In genomic region chr3:46935168-46935858, GRCh38 we compare ENCODE assay signal across 8 cellular contexts. TPM values are rescaled to one million over a fixed set of nuclear protein-coding genes. Genes with fewer than 3 reads are reported as not detected.
A peak's percentile ranks its signal among the peaks of the same experiment; 100 is the strongest.
DNase-seq lines count a peak whose midpoint lies in the region; ATAC-seq, FAIRE-seq and TF ChIP-seq lines count a peak whose summit lies in the region.

No MANE protein-coding gene starts in this region.

- POLR2A ChIA-PET in H1 (lab: Charles Lee; ENCODE audit: partially characterized antibody) = interaction anchor here (0.8 to 1.6 kb wide), 5 partner anchors 9 to 229 kb away, joined by 3 to 4 read pairs (median 4); partner anchors contain the start of genes NBEAL2 and SETD2

- peak; percentile 87 for DNase-seq in GM04504 (ENCODE audit: low read depth)
- peak in 1 of 2 experiments; percentile 64 for DNase-seq in H1 (ENCODE audit: low read depth in 1 of 2, low spot score in 2 of 2)
- DNase-seq in memory B cell (ENCODE audit: low spot score in 2 of 2) = no peak
- DNase-seq in urothelium cell line (ENCODE audit: low spot score) = peak; percentile 97
- DNase-seq in stimulated activated CD4-positive, alpha-beta T cell treated with anti-CD3 and anti-CD28 coated beads, Interleukin-1b, Interleukin-23, amount 100 ng/mL, for 48 hours = no peak

- no peak overlapping the region for H3K14ac ChIP-seq in H1 (ENCODE audit: insufficient read length)

- H3K4me1 Mint-ChIP-seq in memory B cell = peaks cover 63% of the 10 kb centered on the region

- TF ChIP-seq EP300 in H1 (IDR thresholded peaks at IDR 0.05; ENCODE audit: borderline replicate concordance in 1 of 2, low read depth in 2 of 2, low read length in 2 of 2) = no peak

- peaks cover 71% of the 10 kb centered on the region for H3K36me3 ChIP-seq in OCI-LY3 (replicated peaks; ENCODE audit: low read depth, low read length)
- peaks cover 2 to 15% (median 3%) of the 10 kb centered on the region in 4 experiments; a peak in 6 of 8 replicates for H3K36me3 ChIP-seq in H1 (ENCODE audit: control insufficient read depth in 2 of 4, insufficient read depth in 4 of 4, low read length in 3 of 4)

- H2BK5ac ChIP-seq in H1 (ENCODE audit: low read depth, low read length) = peak overlapping the region; percentile 78

- peak overlapping the region; percentile 43 for H3K4me2 ChIP-seq in OCI-LY3 (ENCODE audit: low read length)
- H3K4me2 ChIP-seq in H1 (ENCODE audit: insufficient read depth in 1 of 2, low read depth in 2 of 2, low read length in 2 of 2) = 0 out of 4 replicates have a peak overlapping the region, but pooled peaks of 1 of the 2 experiments have one; percentile 4

- no peak overlapping the region for H4K91ac ChIP-seq in H1 (replicated peaks; ENCODE audit: insufficient read length, low read length)

- no peak for TF ChIP-seq POLR2A in H1 (IDR thresholded peaks at IDR 0.05; ENCODE audit: control extremely low read depth in 1 of 2, low read depth in 2 of 2, low read length in 2 of 2)

- H3K9me3 ChIP-seq in OCI-LY3 (ENCODE audit: insufficient read depth, low read length) (no peaks in the 10 kb centered on the region), H1 (ENCODE audit: insufficient read depth in 2 of 2, low read depth in 1 of 2, low read length in 1 of 2) (no peaks in the 10 kb centered on the region)

- H2BK120ac ChIP-seq in H1 (replicated peaks; ENCODE audit: low read depth, low read length) = no peak overlapping the region

- peaks cover 98% of the 10 kb centered on the region for H3K4me1 ChIP-seq in OCI-LY3 (ENCODE audit: low read length)
- peaks cover 4 to 14% (median 10%) of the 10 kb centered on the region in 4 experiments; a peak in 6 of 7 replicates for H3K4me1 ChIP-seq in H1 (replicated peaks in 1 of 4; ENCODE audit: control insufficient read depth in 3 of 4, insufficient read depth in 4 of 4, low read length in 3 of 4)

- H2AFZ ChIP-seq in OCI-LY3 (ENCODE audit: low read depth, low read length) = no peak overlapping the region
- H2AFZ ChIP-seq in H1 (ENCODE audit: low read length) = no peak overlapping the region

- no peak overlapping the region for H4K5ac ChIP-seq in H1 (ENCODE audit: insufficient read length, low read depth, low read length)

- H3K27ac ChIP-seq in OCI-LY3 (ENCODE audit: low read length) (peak overlapping the region; percentile 80), H1 (ENCODE audit: low read depth, low read length) (peak overlapping the region; percentile 53; the same call in 1 of the 2 replicates)

- H3K23ac ChIP-seq in H1 (ENCODE audit: insufficient read length) = no peak overlapping the region

- no peak overlapping the region for H2BK20ac ChIP-seq in H1 (ENCODE audit: low read length)

- peak overlapping the region; percentile 31 for H3K27ac Mint-ChIP-seq in memory B cell

- peaks cover 18% of the 10 kb centered on the region for H3K79me1 ChIP-seq in H1 (ENCODE audit: low read depth, low read length)

- peak; percentile 91 for FAIRE-seq in H1 (lab: Jason Lieb, UNC)
- FAIRE-seq in urothelium cell line (lab: Jason Lieb, UNC) = peak; percentile 90

- H3K79me2 ChIP-seq in OCI-LY3 (ENCODE audit: low read length) (peaks cover 98% of the 10 kb centered on the region), H1 (ENCODE audit: control insufficient read depth in 1 of 2, insufficient read depth in 2 of 2, low read length in 2 of 2) (peaks cover 0 to 48% of the 10 kb centered on the region in 2 experiments; a peak in 1 of 4 replicates)

- H2BK12ac ChIP-seq in H1 (ENCODE audit: low read depth, low read length) = peak overlapping the region; percentile 68; the same call in 1 of the 2 replicates

- no peak overlapping the region for H3K4ac ChIP-seq in H1 (replicated peaks; ENCODE audit: insufficient read length, low read depth, low read length)

- no peak overlapping the region for H3K4me3 Mint-ChIP-seq in memory B cell

- no peaks in the 10 kb centered on the region for H3K23me2 ChIP-seq in H1 (ENCODE audit: low read depth, low read length)

- no peaks in the 10 kb centered on the region for H4K20me1 ChIP-seq in OCI-LY3 (ENCODE audit: insufficient read depth, low read length)
- H4K20me1 ChIP-seq in H1 (replicated peaks in 1 of 2; ENCODE audit: control insufficient read depth in 1 of 2, insufficient read depth in 2 of 2, low read length in 2 of 2) = peaks cover 13 to 28% of the 10 kb centered on the region in 2 experiments

- ATAC-seq in memory B cell (ENCODE audit: low read depth) (no peak), GM21825 (IDR thresholded peaks at IDR 0.05; ENCODE audit: unreplicated experiment) (no peak), GM18868 (IDR thresholded peaks at IDR 0.05; ENCODE audit: unreplicated experiment) (no peak)

- peak overlapping the region; percentile 36; the same call in 1 of the 2 replicates for H4K8ac ChIP-seq in H1 (ENCODE audit: extremely low read depth, insufficient read depth, low read length)

- H2AK5ac ChIP-seq in H1 (ENCODE audit: low read depth, low read length) = no peak overlapping the region

- H3K9me3 Mint-ChIP-seq in memory B cell = no peaks in the 10 kb centered on the region

- 79% methylated on average over 7 of the region's 7 CpGs; no CpG with 5 or more reads in 1 of the 2 experiments for WGBS in H1 (ENCODE audit: extremely low coverage in 1 of 2, insufficient coverage in 1 of 2, insufficient read length in 1 of 2, insufficient replicate concordance in 2 of 2, low coverage in 1 of 2, low lambda C conversion rate in 2 of 2, missing lambda C conversion rate in 1 of 2), 2 experiments

- peak; percentile 40 to 47 for TF ChIP-seq RAD21 in H1 (IDR thresholded peaks at IDR 0.05 in 1 of 2, conservative IDR thresholded peaks at IDR 0.05 in 1 of 2; ENCODE audit: low read depth in 2 of 2, low read length in 2 of 2)

- no peak overlapping the region; the same call in 1 of the 2 replicates for H3K18ac ChIP-seq in H1 (ENCODE audit: extremely low read depth, low read length)

- TF ChIP-seq CTCF in OCI-LY3 (IDR thresholded peaks at IDR 0.05; ENCODE audit: low read depth, low read length) (no peak), H1 (IDR thresholded peaks at IDR 0.05; ENCODE audit: control extremely low read depth in 1 of 3, insufficient read depth in 1 of 3, low read depth in 1 of 3, low read length in 3 of 3) (peak; percentile 52 to 72 (median 60))

- H3K27me3 ChIP-seq in OCI-LY3 (ENCODE audit: low read depth, low read length) (no peaks in the 10 kb centered on the region), H1 (replicated peaks in 1 of 4; ENCODE audit: control insufficient read depth in 3 of 4, extremely low read depth in 1 of 4, insufficient read depth in 3 of 4, low read length in 3 of 4) (no peaks in the 10 kb centered on the region)

- no peaks in the 10 kb centered on the region for H3K27me3 Mint-ChIP-seq in memory B cell

- H2BK15ac ChIP-seq in H1 (ENCODE audit: low read length) = 0 out of 2 replicates have a peak overlapping the region, but pooled peaks have one; percentile 8

- H3K56ac ChIP-seq in H1 (replicated peaks; ENCODE audit: insufficient read length, low read depth, low read length) = no peak overlapping the region

- H3K9ac ChIP-seq in OCI-LY3 (ENCODE audit: low read length) (peak overlapping the region; percentile 57; the same call in 1 of the 2 replicates), H1 (replicated peaks in 1 of 4; ENCODE audit: extremely low read depth in 1 of 4, low read depth in 3 of 4, low read length in 3 of 4) (no peak overlapping the region)

- CTCF ChIA-PET in H1 (lab: Charles Lee; ENCODE audit: partially characterized antibody) = interaction anchor here (0.7 to 11.0 kb wide), 26 partner anchors 8 to 436 kb away, joined by 3 to 99 read pairs (median 4); partner anchors contain the start of gene NBEAL2

- H3K36me3 Mint-ChIP-seq in memory B cell = peaks cover 15% of the 10 kb centered on the region

- H3K4me3 ChIP-seq in OCI-LY3 (ENCODE audit: low read length) (no peak overlapping the region), H1 (ENCODE audit: extremely low read depth in 1 of 4, insufficient read depth in 2 of 4, low read depth in 3 of 4, low read length in 4 of 4) (0 out of 8 replicates have a peak overlapping the region, but pooled peaks of 1 of the 4 experiments have one; percentile 17)

TF ChIP-seq in H1, 55 proteins besides CTCF, POLR2A, EP300 and RAD21 (continues in another document):
- no peak for TF ChIP-seq NRF1 (IDR thresholded peaks at IDR 0.05; ENCODE audit: low read depth, low read length)
- TF ChIP-seq RXRA (IDR thresholded peaks at IDR 0.05; ENCODE audit: insufficient read depth, low read depth, low read length) = no peak
- no peak for TF ChIP-seq TAF7 (optimal IDR thresholded peaks at IDR 0.05; ENCODE audit: borderline replicate concordance, low read depth, low read length)
- TF ChIP-seq SAP30 (IDR thresholded peaks at IDR 0.05; ENCODE audit: insufficient read depth, insufficient replicate concordance, low read length) = no peak

RNA-seq across cellular contexts. Expression of gene CCDC12, which starts 41.2 kb away (rescaled TPM):
- 41.3 and 44.4 TPM in 2 replicates for total RNA-seq in H1 (2021; fragmentation: NEBNext Ultra II Directional; extraction: Animal tissue kit (Norgen Biotek cat#: 25700))
- 29.5 and 41.5 TPM in 2 replicates for polyA plus RNA-seq in H1 (2011; rRNA removed)
- 57.2 TPM for polyA plus RNA-seq in H1 (2011; cell fraction: cytosol; rRNA removed)
- 37.1 TPM for polyA plus RNA-seq in H1 (2011; cell fraction: nucleus; rRNA removed)
- polyA plus RNA-seq in H1 (2012, experiment 1 of 2) = 50.0 to 59.6 TPM (median 58.4 TPM) in 4 replicates
- 27.9 TPM for polyA plus RNA-seq in H1 (2012, experiment 2 of 2)
- 39.5 TPM for polyA plus RNA-seq in H1 (2013, experiment 1 of 2)
- polyA plus RNA-seq in H1 (2013, experiment 2 of 2) = 41.8 TPM
- polyA minus RNA-seq in H1 (2011; rRNA and poly(A)+ RNA removed) = 20.6 and 38.9 TPM in 2 replicates
- 12.0 TPM for polyA minus RNA-seq in H1 (2011; cell fraction: cytosol; rRNA and poly(A)+ RNA removed)
- polyA minus RNA-seq in H1 (2011; cell fraction: nucleus; rRNA and poly(A)+ RNA removed) = 55.5 TPM

RNA-seq across cellular contexts. Expression of gene NBEAL2, which starts 44.2 kb away (rescaled TPM):
- total RNA-seq in H1 (2021; fragmentation: NEBNext Ultra II Directional; extraction: Animal tissue kit (Norgen Biotek cat#: 25700)) = 45.8 and 46.9 TPM in 2 replicates
- 27.3 and 47.8 TPM in 2 replicates for polyA plus RNA-seq in H1 (2011; rRNA removed)
- 30.9 TPM for polyA plus RNA-seq in H1 (2011; cell fraction: cytosol; rRNA removed)
- polyA plus RNA-seq in H1 (2011; cell fraction: nucleus; rRNA removed) = 332 TPM
- 36.4 to 64.7 TPM (median 55.9 TPM) in 4 replicates for polyA plus RNA-seq in H1 (2012, experiment 1 of 2)
- 42.2 TPM for polyA plus RNA-seq in H1 (2012, experiment 2 of 2)
- 15.7 TPM for polyA plus RNA-seq in H1 (2013, experiment 1 of 2)
- 14.2 TPM for polyA plus RNA-seq in H1 (2013, experiment 2 of 2)
- 19.1 and 33.7 TPM in 2 replicates for polyA minus RNA-seq in H1 (2011; rRNA and poly(A)+ RNA removed)
- polyA minus RNA-seq in H1 (2011; cell fraction: cytosol; rRNA and poly(A)+ RNA removed) = 16.9 TPM
- 58.1 TPM for polyA minus RNA-seq in H1 (2011; cell fraction: nucleus; rRNA and poly(A)+ RNA removed)

RNA-seq across cellular contexts. Expression of gene PTH1R, which starts 57.8 kb away (rescaled TPM):
- total RNA-seq in H1 (2021; fragmentation: NEBNext Ultra II Directional; extraction: Animal tissue kit (Norgen Biotek cat#: 25700)) = 0.21 and 1.5 TPM in 2 replicates
- 0.57 and 1.9 TPM in 2 replicates for polyA plus RNA-seq in H1 (2011; rRNA removed)
- polyA plus RNA-seq in H1 (2011; cell fraction: cytosol; rRNA removed) = 0.89 TPM
- 3.4 TPM for polyA plus RNA-seq in H1 (2011; cell fraction: nucleus; rRNA removed)
- 0.27 to 1.1 TPM (median 0.67 TPM) in 4 replicates for polyA plus RNA-seq in H1 (2012, experiment 1 of 2)
- polyA plus RNA-seq in H1 (2012, experiment 2 of 2) = 0.54 TPM
- 0.63 TPM for polyA plus RNA-seq in H1 (2013, experiment 1 of 2)
- 0.79 TPM for polyA plus RNA-seq in H1 (2013, experiment 2 of 2)
- polyA minus RNA-seq in H1 (2011; rRNA and poly(A)+ RNA removed) = 0.73 and 0.88 TPM in 2 replicates
- not detected for polyA minus RNA-seq in H1 (2011; cell fraction: cytosol; rRNA and poly(A)+ RNA removed)
- 2.3 TPM for polyA minus RNA-seq in H1 (2011; cell fraction: nucleus; rRNA and poly(A)+ RNA removed)

Comparison
In these comparisons a context has a peak if more than half of its experiments do, and no peak if none do; other contexts are left out.
1. DNase-seq: peak in GM04504 (single experiment) and urothelium cell line (single experiment); none in memory B cell (0 of 2) and stimulated activated CD4-positive, alpha-beta T cell treated with anti-CD3 and anti-CD28 coated beads, Interleukin-1b, Interleukin-23, amount 100 ng/mL, for 48 hours (single experiment).